ENCODE assay signal across 27 cellular contexts in genomic region chr14:101564444-101564776, GRCh38. TPM values are rescaled to one million over a fixed set of nuclear protein-coding genes. Genes with fewer than 3 reads are reported as not detected.
DNase-seq lines count a peak whose midpoint lies in the region; ATAC-seq, FAIRE-seq and TF ChIP-seq lines count a peak whose summit lies in the region.
"Had no signal": no experiment of that assay in that cellular context is flagged by ENCODE, and none has a peak within 500 bp of the region (broad histone marks: within the 10 kb centered on the region; RNA-seq: fewer than 3 reads in every experiment).

No MANE protein-coding gene starts in this region.

- intact Hi-C loops in PC-3 (cut with micrococcal nuclease), result no loop called here

- TF ChIP-seq RAD21 in A549 (conservative IDR thresholded peaks at IDR 0.05 in 1 of 2, IDR thresholded peaks at IDR 0.05 in 1 of 2), result no peak

- H3K4me2 ChIP-seq in A549 (peak overlapping the region; percentile 88), PC-3 (ENCODE audit: low read length) (peak overlapping the region; percentile 75), GM23248 (ENCODE audit: unreplicated experiment) (no peak overlapping the region)

- DNase-seq in A549 (ENCODE audit: low read depth in 1 of 2, low spot score in 1 of 2) (no peak), PC-3 (no peak), neural crest cell (ENCODE audit: low read depth, low spot score) (no peak), GM23248 (no peak), cerebellum (ENCODE audit: low spot score) (no peak), NCI-H146 (lab: John Stamatoyannopoulos, UW) (no peak)
- DNase-seq: activated CD4-positive, alpha-beta T cell treated with anti-CD3 and anti-CD28 coated beads for 36 hours; activated naive CD4-positive, alpha-beta T cell treated with anti-CD3 and anti-CD28 coated beads, Interleukin-2, amount 10 ng/mL, durations not matched to agents 7 days and 5 days; activated T-cell treated with anti-CD3 and anti-CD28 coated beads, Interleukin-2, amount 50 U/mL, for 48 hours; amniotic stem cell; BE2C; colonic mucosa; GF-D8; HCEC 1CT; NCI-H187; NCI-H526 treated with DMSO at 0.1 percent for 48 hours; RPMI8226; stimulated activated CD4-positive, alpha-beta T cell treated with anti-CD3 and anti-CD28 coated beads, Interleukin-1b, Interleukin-23, amount 100 ng/mL, for 48 hours; T-helper 17 cell had no signal

- no peak for TF ChIP-seq POLR2A in A549 (IDR thresholded peaks at IDR 0.05; ENCODE audit: low read length)

- H3K27me3 ChIP-seq in PC-3 (ENCODE audit: low read length) (peaks cover 46% of the 10 kb centered on the region), GM23248 (replicated peaks; ENCODE audit: insufficient read depth) (peaks cover 83% of the 10 kb centered on the region)

- POLR2A ChIA-PET in A549 (lab: Yijun Ruan, JAX) (interaction anchor here (1.3 to 2.4 kb wide), 3 partner anchors 84 to 89 kb away, joined by 6 to 11 read pairs (median 9); no protein-coding TSS in a partner anchor), PC-3 (lab: Charles Lee; ENCODE audit: unreplicated experiment) (no interaction called here)

- H3K9me2 ChIP-seq in PC-3 (replicated peaks; ENCODE audit: low read length) (no peaks in the 10 kb centered on the region), GM23248 (ENCODE audit: insufficient read depth) (no peaks in the 10 kb centered on the region)

- peaks cover 12% of the 10 kb centered on the region; the same call in 2 of the 3 replicates for H3K9me3 ChIP-seq in A549
- no peaks in the 10 kb centered on the region for H3K9me3 ChIP-seq in PC-3 (ENCODE audit: low read length)
- H3K9me3 ChIP-seq in GM23248 (ENCODE audit: low read depth), result no peaks in the 10 kb centered on the region
- H3K9me3 ChIP-seq: colonic mucosa had no signal

- no TSS peak for BruUV-seq in PC-3 (replicated peaks; lab: Mats Ljungman, UMichigan)

- ATAC-seq in A549 (peak; percentile 30 to 58; a peak in 4 of 6 replicates), PC-3 (no peak), GM18519 (IDR thresholded peaks at IDR 0.05; ENCODE audit: low FRiP score, unreplicated experiment) (no peak)
- ATAC-seq: activated CD4-positive, alpha-beta T cell treated with anti-CD3 and anti-CD28 coated beads for 36 hours; natural killer cell treated with Interleukin-12 subunit alpha and Interleukin-12 subunit beta and Interleukin-15 and Interleukin-18, amount 100 ng/mL, for 72 hours; T-helper 17 cell had no signal

- no peak for FAIRE-seq in A549 (lab: Jason Lieb, UNC)
- FAIRE-seq: bronchial epithelial cell, GM18507 had no signal

- H3K79me2 ChIP-seq in PC-3 (ENCODE audit: low read length), result peaks cover 8% of the 10 kb centered on the region
- H3K79me2 ChIP-seq in GM23248 (ENCODE audit: insufficient read depth), result no peaks in the 10 kb centered on the region

- no peaks in the 10 kb centered on the region for H3K4me1 ChIP-seq in A549
- no peaks in the 10 kb centered on the region for H3K4me1 ChIP-seq in PC-3 (ENCODE audit: insufficient read depth, low read length)
- no peaks in the 10 kb centered on the region for H3K4me1 ChIP-seq in GM23248 (ENCODE audit: insufficient read depth)
- H3K4me1 ChIP-seq: BE2C, colonic mucosa had no signal

- under 1% methylated on average over 16 of the region's 21 CpGs for WGBS in A549 (ENCODE audit: missing lambda C conversion rate)
- whole genome bisulfite sequencing in GM23248 (ENCODE audit: low coverage in 1 of 2, low lambda C conversion rate in 2 of 2, missing lambda C conversion rate in 2 of 2), 2 experiments, result 1 to 2% methylated on average over 21 of the region's 21 CpGs

- CTCF ChIA-PET in A549 (lab: Yijun Ruan, JAX), result interaction anchor here (0.8 to 3.0 kb wide), 5 partner anchors 16 to 87 kb away, joined by 3 to 8 read pairs (median 4); no protein-coding TSS in a partner anchor
- CTCF ChIA-PET in PC-3 (lab: Charles Lee), result interaction anchor here (0.6 kb wide), 1 partner anchor 1031 kb away, joined by 7 read pairs; no protein-coding TSS in a partner anchor

- peaks cover 22% of the 10 kb centered on the region for H3K4me1 Mint-ChIP-seq in neural crest cell

- no peaks in the 10 kb centered on the region for H3F3A ChIP-seq in PC-3 (ENCODE audit: low read length, unreplicated experiment)
- H3F3A ChIP-seq in GM23248 (ENCODE audit: insufficient read depth), result no peaks in the 10 kb centered on the region

- H3K9ac ChIP-seq in PC-3 (ENCODE audit: low read length) (no peak overlapping the region), GM23248 (no peak overlapping the region)

- H3K4me3 ChIP-seq in A549 (peak overlapping the region; percentile 58), PC-3 (ENCODE audit: low read length) (peak overlapping the region; percentile 55), iPS-11a (ENCODE audit: low read depth, low read length) (peak overlapping the region; percentile 35), GM23248 (no peak overlapping the region)
- H3K4me3 ChIP-seq: colonic mucosa had no signal

- peaks cover 82% of the 10 kb centered on the region for H3K27me3 Mint-ChIP-seq in neural crest cell (ENCODE audit: low read depth)

- TF ChIP-seq CTCF in A549 (IDR thresholded peaks at IDR 0.05) (no peak), PC-3 (conservative IDR thresholded peaks at IDR 0.05; ENCODE audit: low read depth, low read length) (no peak), neural crest cell (conservative IDR thresholded peaks at IDR 0.05) (no peak)

- no peak for TF ChIP-seq EP300 in A549 (IDR thresholded peaks at IDR 0.05)

- H3K36me3 Mint-ChIP-seq in neural crest cell (ENCODE audit: low read depth), result no peaks in the 10 kb centered on the region
- H3K36me3 Mint-ChIP-seq: natural killer cell treated with Interleukin-12 subunit alpha and Interleukin-12 subunit beta and Interleukin-15 and Interleukin-18, amount 100 ng/mL, for 72 hours had no signal

- H2AFZ ChIP-seq in PC-3 (ENCODE audit: low read length), result 0 out of 2 replicates have a peak overlapping the region, but pooled peaks have one; percentile 45
- no peak overlapping the region for H2AFZ ChIP-seq in GM23248

- H4K20me1 ChIP-seq in PC-3 (ENCODE audit: low read length), result no peaks in the 10 kb centered on the region
- H4K20me1 ChIP-seq in GM23248 (ENCODE audit: insufficient read depth), result no peaks in the 10 kb centered on the region

- H3K36me3 ChIP-seq in PC-3 (ENCODE audit: low read depth, low read length) (no peaks in the 10 kb centered on the region), GM23248 (ENCODE audit: low read depth) (no peaks in the 10 kb centered on the region)
- H3K36me3 ChIP-seq: BE2C, colonic mucosa, upper lobe of left lung had no signal

- H3K9me3 Mint-ChIP-seq in neural crest cell, result no peaks in the 10 kb centered on the region
- H3K9me3 Mint-ChIP-seq: natural killer cell treated with Interleukin-12 subunit alpha and Interleukin-12 subunit beta and Interleukin-15 and Interleukin-18, amount 100 ng/mL, for 72 hours had no signal

- in situ Hi-C loops in GM23248 (cut with MboI), result no loop called here

- peak overlapping the region; percentile 23 for H3K4me3 Mint-ChIP-seq in neural crest cell
- H3K4me3 Mint-ChIP-seq: activated CD4-positive, alpha-beta T cell treated with anti-CD3 and anti-CD28 coated beads for 36 hours; activated naive CD4-positive, alpha-beta T cell treated with anti-CD3 and anti-CD28 coated beads, Interleukin-2, amount 10 ng/mL, durations not matched to agents 7 days and 5 days; natural killer cell treated with Interleukin-12 subunit alpha and Interleukin-12 subunit beta and Interleukin-15 and Interleukin-18, amount 100 ng/mL, for 72 hours had no signal

- H3K27ac Mint-ChIP-seq in neural crest cell (ENCODE audit: unreplicated experiment), result no peak overlapping the region
- H3K27ac Mint-ChIP-seq: activated CD4-positive, alpha-beta T cell treated with anti-CD3 and anti-CD28 coated beads for 36 hours; activated naive CD4-positive, alpha-beta T cell treated with anti-CD3 and anti-CD28 coated beads, Interleukin-2, amount 10 ng/mL, durations not matched to agents 7 days and 5 days; natural killer cell treated with Interleukin-12 subunit alpha and Interleukin-12 subunit beta and Interleukin-15 and Interleukin-18, amount 100 ng/mL, for 72 hours; T-helper 17 cell had no signal

- H3K27ac ChIP-seq in A549 (peak overlapping the region; percentile 74 to 89), PC-3 (ENCODE audit: low read length) (no peak overlapping the region), GM23248 (no peak overlapping the region)
- H3K27ac ChIP-seq: colonic mucosa, upper lobe of left lung had no signal

TF ChIP-seq in A549, 52 proteins besides CTCF, POLR2A, EP300 and RAD21 (continues in another document):
- TF ChIP-seq HOXB13 (CRISPR knock-in tag; IDR thresholded peaks at IDR 0.05; ENCODE audit: low read depth) (no peak), NFE2L2 (conservative IDR thresholded peaks at IDR 0.05; ENCODE audit: low read length) (no peak), PHF8 (IDR thresholded peaks at IDR 0.05; ENCODE audit: borderline replicate concordance, low read depth) (no peak), ZNF302 (CRISPR knock-in tag; IDR thresholded peaks at IDR 0.05) (no peak), ZFP36 (IDR thresholded peaks at IDR 0.05; ENCODE audit: borderline replicate concordance, partially characterized antibody) (no peak), KDM1A (IDR thresholded peaks at IDR 0.05; ENCODE audit: low read depth) (no peak), CHD2 (IDR thresholded peaks at IDR 0.05; ENCODE audit: low read length, partially characterized antibody) (no peak), MAZ (IDR thresholded peaks at IDR 0.05; ENCODE audit: borderline replicate concordance, low read depth, low read length) (no peak), NPAS2 (CRISPR knock-in tag; IDR thresholded peaks at IDR 0.05; ENCODE audit: borderline replicate concordance) (no peak)

RNA-seq across cellular contexts. Expression of gene DIO3, which starts 3.1 kb away (rescaled TPM):
- polyA plus RNA-seq in A549 (2011; rRNA removed) (0.04 TPM in 1 of 2 replicates, not detected in the other), A549 (2017; fragmentation: RNase III; extraction: RNeasy Plus Mini Kit Qiagen cat#74134 plus additional on column Dnase treatment) (0.08 to 0.09 TPM in 2 of 3 replicates, not detected in the other), GM23248 (2016; fragmentation: Nextera tagmentation; extraction: Ambion mirVana) (not detected in 2 replicates)
- 0.09 and 0.14 TPM in 2 replicates for polyA plus RNA-seq in A549 (2012; cell fraction: cytosol; rRNA removed)
- polyA plus RNA-seq in A549 (2012; cell fraction: nucleus; rRNA removed), result 0.12 and 0.23 TPM in 2 replicates
- not detected in 2 replicates for polyA minus RNA-seq in A549 (2011; rRNA and poly(A)+ RNA removed)
- total RNA-seq in PC-3 (2014; rRNA removed) (4.9 and 5.8 TPM in 2 replicates), neural crest cell (0.36 and 0.51 TPM in 2 replicates), cerebellum (6.1 TPM)
- total RNA-seq in GM23248 (2014; rRNA removed; shearing (Covaris generic)), result not detected in 2 replicates
- total RNA-seq: A172; activated CD4-positive, alpha-beta T cell treated with anti-CD3 and anti-CD28 coated beads for 36 hours; bronchial epithelial cell; LHCN-M2; natural killer cell treated with Interleukin-12 subunit alpha and Interleukin-12 subunit beta and Interleukin-15 and Interleukin-18, amount 100 ng/mL, for 72 hours; T-helper 17 cell had no signal

Comparison
In these comparisons a context has a peak if more than half of its experiments do, and no peak if none do; other contexts are left out.
1. ATAC-seq: peak in A549 (2 of 2); none in PC-3 (single experiment) and GM18519 (single experiment).
2. H3K27ac ChIP-seq: peak in A549 (2 of 2); none in PC-3 (single experiment) and GM23248 (single experiment).